Comparison of ENCODE assay signal across 8 cellular contexts in the genomic region with DNA sequence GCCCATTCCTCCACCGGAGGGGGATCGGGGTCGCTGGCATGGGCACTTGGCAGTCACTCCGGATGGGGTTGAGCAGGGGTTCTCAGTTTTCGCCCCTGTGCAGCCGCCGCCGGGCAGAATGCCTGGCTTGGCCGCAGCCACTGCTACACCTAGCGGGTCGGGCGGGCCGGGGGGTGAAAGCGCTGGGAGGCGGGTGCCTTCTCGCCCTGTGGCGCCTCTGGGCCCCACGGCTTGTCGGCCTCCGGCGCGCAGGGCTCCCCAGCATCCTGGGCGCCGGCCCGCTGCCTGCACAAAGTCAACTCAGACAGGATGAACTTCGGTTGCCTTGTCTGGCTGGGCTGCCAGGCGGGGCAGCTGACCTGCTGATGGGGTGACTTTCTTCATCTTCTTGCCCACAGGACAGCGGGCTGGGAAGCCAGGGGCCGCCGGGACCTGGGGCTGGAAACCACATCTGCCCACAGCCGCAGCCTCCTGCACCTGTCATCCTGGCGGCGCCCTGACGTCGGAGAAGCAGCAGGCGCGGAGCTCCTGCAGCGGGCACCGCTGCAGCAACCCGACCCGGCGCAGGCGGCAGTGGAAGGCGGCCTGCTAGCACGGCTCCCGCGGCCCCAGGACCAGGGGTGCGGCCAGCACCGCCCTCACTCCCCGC. TPM values are rescaled to one million over a fixed set of nuclear protein-coding genes. Genes with fewer than 3 reads are reported as not detected.
DNase-seq lines count a peak whose midpoint lies in the region; ATAC-seq and TF ChIP-seq lines count a peak whose summit lies in the region.

No MANE protein-coding gene starts in this region.

- ATAC-seq in GM18868 (IDR thresholded peaks at IDR 0.05; ENCODE audit: unreplicated experiment) (peak; percentile 13), HG03196 (IDR thresholded peaks at IDR 0.05; ENCODE audit: unreplicated experiment) (peak; percentile 30), HG02938 (IDR thresholded peaks at IDR 0.05; ENCODE audit: unreplicated experiment) (no peak)
- ATAC-seq in stimulated activated naive CD8-positive, alpha-beta T cell treated with anti-CD3 and anti-CD28 coated beads, Interleukin-15, Interleukin-2, amounts not matched to agents 100 U/mL and 50 U/mL, for 24 hours = peak; percentile 42

- H3K4me3 Mint-ChIP-seq in chondrocyte (ENCODE audit: unreplicated experiment) (peak overlapping the region; percentile 70), mesothelial cell of epicardium (peak overlapping the region; percentile 68)

- H3K27ac ChIP-seq in VCaP = peak overlapping the region; percentile 97

- H3K9me3 Mint-ChIP-seq in chondrocyte (ENCODE audit: low read depth) (peaks cover 20% of the 10 kb centered on the region), mesothelial cell of epicardium (peaks cover 28% of the 10 kb centered on the region)

- TF ChIP-seq CTCF in VCaP (conservative IDR thresholded peaks at IDR 0.05) (no peak), chondrocyte (IDR thresholded peaks at IDR 0.05) (no peak), mesothelial cell of epicardium (IDR thresholded peaks at IDR 0.05; ENCODE audit: unreplicated experiment) (no peak)

- peaks cover 11% of the 10 kb centered on the region for H3K36me3 Mint-ChIP-seq in chondrocyte (ENCODE audit: low read depth)
- H3K36me3 Mint-ChIP-seq in mesothelial cell of epicardium = no peaks in the 10 kb centered on the region

- no peak overlapping the region for H3K27ac Mint-ChIP-seq in chondrocyte (ENCODE audit: unreplicated experiment)
- no peak overlapping the region for H3K27ac Mint-ChIP-seq in mesothelial cell of epicardium

- DNase-seq in chondrocyte (ENCODE audit: low spot score) = no peak
- no peak for DNase-seq in mesothelial cell of epicardium (ENCODE audit: low spot score in 2 of 2, unreplicated experiment in 2 of 2)
- peak; percentile 43 for DNase-seq in stimulated activated naive CD8-positive, alpha-beta T cell treated with anti-CD3 and anti-CD28 coated beads, Interleukin-15, Interleukin-2, amounts not matched to agents 100 U/mL and 50 U/mL, for 24 hours
- no peak for DNase-seq in EL

- H3K27me3 Mint-ChIP-seq in chondrocyte (ENCODE audit: low read depth) = peaks cover 10% of the 10 kb centered on the region
- peaks cover 74% of the 10 kb centered on the region for H3K27me3 Mint-ChIP-seq in mesothelial cell of epicardium (ENCODE audit: low read depth)

- H3K4me1 Mint-ChIP-seq in chondrocyte (ENCODE audit: low read depth) (peaks cover 18% of the 10 kb centered on the region), mesothelial cell of epicardium (peaks cover 12% of the 10 kb centered on the region)

RNA-seq across cellular contexts. Expression of a gene that starts 1.2 kb away (rescaled TPM):
- 0.29 to 5.2 TPM (median 4.5 TPM) in 3 replicates for total RNA-seq in chondrocyte
- 0.36 to 1.6 TPM (median 0.92 TPM) in 3 replicates for total RNA-seq in mesothelial cell of epicardium
